In genomic region chr13:97235549-97236206, GRCh38 we compare ENCODE assay signal across 10 cellular contexts. TPM values are rescaled to one million over a fixed set of nuclear protein-coding genes. Genes with fewer than 3 reads are reported as not detected.
A peak's percentile ranks its signal among the peaks of the same experiment; 100 is the strongest.
DNase-seq lines count a peak whose midpoint lies in the region; ATAC-seq and TF ChIP-seq lines count a peak whose summit lies in the region.
"Had no signal": no experiment of that assay in that cellular context is flagged by ENCODE, and none has a peak within 500 bp of the region (broad histone marks: within the 10 kb centered on the region; RNA-seq: fewer than 3 reads in every experiment).

No MANE protein-coding gene starts in this region.

- H3K9ac ChIP-seq in endocrine pancreas (ENCODE audit: control insufficient read depth, insufficient read depth, low read length) = peak overlapping the region; percentile 32

- TF ChIP-seq POLR2A in Peyer's patch (IDR thresholded peaks at IDR 0.05) (no peak), tibial nerve (IDR thresholded peaks at IDR 0.05) (no peak)

- H3K4me1 ChIP-seq in Peyer's patch (peaks cover 0 to 42% (median 2%) of the 10 kb centered on the region in 4 donors), endocrine pancreas (ENCODE audit: control insufficient read depth, insufficient read depth, low read length) (peaks cover 9% of the 10 kb centered on the region), tibial nerve (peaks cover 0 to 97% (median 64%) of the 10 kb centered on the region in 4 donors)
- H3K4me1 ChIP-seq in CD8-positive, alpha-beta T cell (ENCODE audit: insufficient read depth, low read length) = no peaks in the 10 kb centered on the region

- no peaks in the 10 kb centered on the region for H3K9me3 ChIP-seq in Peyer's patch
- H3K9me3 ChIP-seq in endocrine pancreas (ENCODE audit: control insufficient read depth, low read length) = no peaks in the 10 kb centered on the region
- no peaks in the 10 kb centered on the region for H3K9me3 ChIP-seq in tibial nerve
- no peaks in the 10 kb centered on the region for H3K9me3 ChIP-seq in CD8-positive, alpha-beta T cell (ENCODE audit: low read length)

- WGBS in tibial nerve, 2 donors = 39 to 41% methylated on average over 18 of the region's 18 CpGs

- DNase-seq in Peyer's patch (no peak), mesothelial cell of epicardium (ENCODE audit: low spot score in 2 of 2, unreplicated experiment in 2 of 2) (no peak), tibial nerve (ENCODE audit: low spot score in 2 of 2) (no peak)
- no peak for DNase-seq in CD8-positive, alpha-beta T cell
- no peak for DNase-seq in stimulated activated CD4-positive, alpha-beta T cell treated with anti-CD3 and anti-CD28 coated beads, Interleukin-4, amount 100 ng/mL, for 4 hours
- DNase-seq: activated CD8-positive, alpha-beta memory T cell treated with anti-CD3 and anti-CD28 coated beads, Interleukin-2, amount 50 U/mL, for 4 hours; Kasumi-1; PC-9 had no signal

- intact Hi-C loops in CD8-positive, alpha-beta T cell (cut with DNase I, micrococcal nuclease) = loop anchor here in 1 of 2 experiments (10.0 kb wide), 1 partner anchor 121 kb away; no protein-coding TSS in a partner anchor

- no peak for ATAC-seq in CD8-positive, alpha-beta T cell
- ATAC-seq in HG03045 (IDR thresholded peaks at IDR 0.05; ENCODE audit: unreplicated experiment) = no peak

- H3K27ac Mint-ChIP-seq in mesothelial cell of epicardium = peak overlapping the region; percentile 94
- no peak overlapping the region for H3K27ac Mint-ChIP-seq in CD8-positive, alpha-beta T cell

- H3K4me3 ChIP-seq in Peyer's patch = no peak overlapping the region
- H3K4me3 ChIP-seq in endocrine pancreas (ENCODE audit: control insufficient read depth, insufficient read depth, low read length) = peak overlapping the region; percentile 74
- peak overlapping the region in 2 of 4 donors; percentile 23 to 33 for H3K4me3 ChIP-seq in tibial nerve
- no peak overlapping the region for H3K4me3 ChIP-seq in CD8-positive, alpha-beta T cell (ENCODE audit: low read depth, low read length)
- H3K4me3 ChIP-seq: PC-9 had no signal

- H3K27ac ChIP-seq in Peyer's patch (peak overlapping the region in 3 of 4 donors; percentile 2 to 77 (median 64)), tibial nerve (peak overlapping the region; percentile 61 to 88 (median 74))
- H3K27ac ChIP-seq in CD8-positive, alpha-beta T cell (ENCODE audit: low read depth, low read length) = no peak overlapping the region
- H3K27ac ChIP-seq: PC-9 had no signal

- no peaks in the 10 kb centered on the region for H3K36me3 ChIP-seq in Peyer's patch
- H3K36me3 ChIP-seq in endocrine pancreas (ENCODE audit: control insufficient read depth, insufficient read depth, low read length) = no peaks in the 10 kb centered on the region
- no peaks in the 10 kb centered on the region for H3K36me3 ChIP-seq in tibial nerve
- no peaks in the 10 kb centered on the region for H3K36me3 ChIP-seq in CD8-positive, alpha-beta T cell (ENCODE audit: insufficient read depth, low read length)

- peak overlapping the region; percentile 60 for H3K4me3 Mint-ChIP-seq in mesothelial cell of epicardium
- no peak overlapping the region for H3K4me3 Mint-ChIP-seq in CD8-positive, alpha-beta T cell

- POLR2A ChIA-PET in CD8-positive, alpha-beta T cell (lab: Charles Lee) = no interaction called here

- H3K27me3 ChIP-seq in Peyer's patch (no peaks in the 10 kb centered on the region), endocrine pancreas (ENCODE audit: control insufficient read depth, insufficient read depth, low read length) (no peaks in the 10 kb centered on the region), tibial nerve (no peaks in the 10 kb centered on the region)
- H3K27me3 ChIP-seq in CD8-positive, alpha-beta T cell (ENCODE audit: insufficient read depth, low read length) = no peaks in the 10 kb centered on the region

- CTCF ChIA-PET in CD8-positive, alpha-beta T cell (lab: Charles Lee) = interaction anchor here (1.0 to 1.4 kb wide), 2 partner anchors 9 to 126 kb away, joined by 4 to 5 read pairs; no protein-coding TSS in a partner anchor

- H3K27me3 Mint-ChIP-seq in mesothelial cell of epicardium (ENCODE audit: low read depth) = no peaks in the 10 kb centered on the region
- H3K27me3 Mint-ChIP-seq in CD8-positive, alpha-beta T cell (ENCODE audit: low read depth) = no peaks in the 10 kb centered on the region

- no peak for TF ChIP-seq EP300 in tibial nerve (IDR thresholded peaks at IDR 0.05)

- TF ChIP-seq CTCF in Peyer's patch (IDR thresholded peaks at IDR 0.05) (no peak), mesothelial cell of epicardium (IDR thresholded peaks at IDR 0.05; ENCODE audit: unreplicated experiment) (no peak), tibial nerve (IDR thresholded peaks at IDR 0.05) (no peak)
- TF ChIP-seq CTCF in CD8-positive, alpha-beta T cell (IDR thresholded peaks at IDR 0.05) = no peak

- H3K9me3 Mint-ChIP-seq in mesothelial cell of epicardium = no peaks in the 10 kb centered on the region
- H3K9me3 Mint-ChIP-seq in CD8-positive, alpha-beta T cell = no peaks in the 10 kb centered on the region

- H3K36me3 Mint-ChIP-seq in mesothelial cell of epicardium = peaks cover 10% of the 10 kb centered on the region
- peaks cover 54% of the 10 kb centered on the region for H3K36me3 Mint-ChIP-seq in CD8-positive, alpha-beta T cell

- peaks cover 56% of the 10 kb centered on the region for H3K4me1 Mint-ChIP-seq in mesothelial cell of epicardium
- peaks cover 93% of the 10 kb centered on the region for H3K4me1 Mint-ChIP-seq in CD8-positive, alpha-beta T cell (ENCODE audit: low read depth)

RNA-seq across cellular contexts. Expression of gene MBNL2, which starts 13.5 kb away (rescaled TPM):
- total RNA-seq in Peyer's patch (10 to 100 TPM; 27.0 to 44.6 (median 36.3) TPM), mesothelial cell of epicardium (71.8 to 78.9 TPM (median 76.9 TPM) in 3 replicates), tibial nerve (100 to 1,000 TPM in 2 of 4 donors, 10 to 100 TPM in 2; 87.9 to 126 (median 95.5) TPM)
- total RNA-seq in CD8-positive, alpha-beta T cell = 10 to 100 TPM; 31.2 to 33.2 TPM
